Comparison of ENCODE assay signal across 14 cellular contexts in genomic region chr13:44930280-44930679, GRCh38.
"Had no signal": no experiment of that assay in that cellular context is flagged by ENCODE, and none has a peak within 500 bp of the region (broad histone marks: within the 10 kb centered on the region; RNA-seq: fewer than 3 reads in every experiment).

No MANE protein-coding gene starts in this region.

- H3K36me3 ChIP-seq: SJSA1 had no signal

- H3K9me3 ChIP-seq: psoas muscle, SJSA1 had no signal

- DNase-seq: activated CD8-positive, alpha-beta memory T cell treated with anti-CD3 and anti-CD28 coated beads, Interleukin-2, amount 50 U/mL, for 4 hours; activated CD8-positive, alpha-beta T cell treated with anti-CD3 and anti-CD28 coated beads for 36 hours; activated naive CD4-positive, alpha-beta T cell; effector memory CD8-positive, alpha-beta T cell; left cardiac atrium; natural killer cell; nucleus accumbens; psoas muscle; stimulated activated CD4-positive, alpha-beta T cell treated with anti-CD3 and anti-CD28 coated beads, Interleukin-2, amount 100 ng/mL, for 48 hours; T1000 had no signal

- H3K27ac Mint-ChIP-seq: activated CD8-positive, alpha-beta T cell treated with anti-CD3 and anti-CD28 coated beads for 36 hours; natural killer cell; stimulated activated naive CD8-positive, alpha-beta T cell treated with anti-CD3 and anti-CD28 coated beads, Interleukin-15, Interleukin-2, amounts not matched to agents 100 ng/mL and 50 ng/mL, for 24 hours had no signal

- H3K4me3 ChIP-seq: lung, psoas muscle, SJSA1 had no signal

- H3K9me3 Mint-ChIP-seq: activated CD8-positive, alpha-beta T cell treated with anti-CD3 and anti-CD28 coated beads for 36 hours; effector memory CD8-positive, alpha-beta T cell; natural killer cell; stimulated activated naive CD8-positive, alpha-beta T cell treated with anti-CD3 and anti-CD28 coated beads, Interleukin-15, Interleukin-2, amounts not matched to agents 100 ng/mL and 50 ng/mL, for 24 hours had no signal

- H3K27me3 ChIP-seq: SJSA1 had no signal

- H3K27ac ChIP-seq: SJSA1 had no signal

- H3K36me3 Mint-ChIP-seq: natural killer cell had no signal

- ATAC-seq: activated CD8-positive, alpha-beta T cell treated with anti-CD3 and anti-CD28 coated beads for 36 hours; effector memory CD8-positive, alpha-beta T cell; natural killer cell; sciatic nerve had no signal

- H3K4me3 Mint-ChIP-seq: activated CD8-positive, alpha-beta T cell treated with anti-CD3 and anti-CD28 coated beads for 36 hours; effector memory CD8-positive, alpha-beta T cell; natural killer cell; stimulated activated naive CD8-positive, alpha-beta T cell treated with anti-CD3 and anti-CD28 coated beads, Interleukin-15, Interleukin-2, amounts not matched to agents 100 ng/mL and 50 ng/mL, for 24 hours had no signal
